Comparison of ENCODE assay signal across 14 cellular contexts in genomic region chr11:102006835-102007566, GRCh38. TPM values are rescaled to one million over a fixed set of nuclear protein-coding genes. Genes with fewer than 3 reads are reported as not detected.
DNase-seq lines count a peak whose midpoint lies in the region; FAIRE-seq and TF ChIP-seq lines count a peak whose summit lies in the region.
"Had no signal": no experiment of that assay in that cellular context is flagged by ENCODE, and none has a peak within 500 bp of the region (broad histone marks: within the 10 kb centered on the region; RNA-seq: fewer than 3 reads in every experiment).

No MANE protein-coding gene starts in this region.

- H3K9me3 ChIP-seq in keratinocyte (ENCODE audit: control insufficient read depth, low read depth, low read length) (no peaks in the 10 kb centered on the region), suprapubic skin (no peaks in the 10 kb centered on the region)
- H3K9me3 ChIP-seq: adrenal gland, MG63 had no signal

- H3K27me3 ChIP-seq in keratinocyte (ENCODE audit: control insufficient read depth, extremely low read depth, insufficient read depth, low read length) (no peaks in the 10 kb centered on the region), suprapubic skin (no peaks in the 10 kb centered on the region)
- H3K27me3 ChIP-seq: adrenal gland, cardiac muscle cell, MG63 had no signal

- no peak for TF ChIP-seq POLR2A in suprapubic skin (IDR thresholded peaks at IDR 0.05)

- H2AFZ ChIP-seq in keratinocyte (ENCODE audit: control insufficient read depth, low read length), result peak overlapping the region; percentile 69

- H3K36me3 ChIP-seq in keratinocyte (ENCODE audit: control insufficient read depth in 2 of 2, extremely low read depth in 1 of 2, insufficient read depth in 2 of 2, low read length in 2 of 2) (no peaks in the 10 kb centered on the region), suprapubic skin (no peaks in the 10 kb centered on the region)
- H3K36me3 ChIP-seq: adrenal gland, cardiac muscle cell, MG63 had no signal

- no peak overlapping the region for H3K4me3 Mint-ChIP-seq in activated naive CD8-positive, alpha-beta T cell treated with anti-CD3 and anti-CD28 coated beads for 36 hours

- dilution Hi-C loops in keratinocyte (cut with MboI; ENCODE audit: extremely low pct_ligation_motif_present, low sequenced_read_pairs), result no loop called here

- no peaks in the 10 kb centered on the region for H3K79me2 ChIP-seq in keratinocyte (ENCODE audit: control insufficient read depth, insufficient read depth, low read length)

- H3K27me3 Mint-ChIP-seq in activated naive CD8-positive, alpha-beta T cell treated with anti-CD3 and anti-CD28 coated beads for 36 hours, result peaks cover 16% of the 10 kb centered on the region

- H3K27ac Mint-ChIP-seq in activated naive CD8-positive, alpha-beta T cell treated with anti-CD3 and anti-CD28 coated beads for 36 hours, result no peak overlapping the region

- TF ChIP-seq CTCF in keratinocyte (optimal IDR thresholded peaks at IDR 0.05 in 1 of 3, IDR thresholded peaks at IDR 0.05 in 1 of 3, conservative IDR thresholded peaks at IDR 0.05 in 1 of 3; ENCODE audit: extremely low read depth in 1 of 3, insufficient read depth in 2 of 3, low read length in 3 of 3), result no peak
- no peak for TF ChIP-seq CTCF in suprapubic skin (IDR thresholded peaks at IDR 0.05)

- H3K27ac ChIP-seq in keratinocyte (ENCODE audit: control insufficient read depth, insufficient read depth, low read length) (peak overlapping the region; percentile 57), suprapubic skin (peak overlapping the region; percentile 41)
- H3K27ac ChIP-seq: adrenal gland, cardiac muscle cell had no signal

- H3K4me2 ChIP-seq in keratinocyte (ENCODE audit: control insufficient read depth, extremely low read depth, insufficient read depth, low read depth, low read length), result peak overlapping the region; percentile 43

- no peak for FAIRE-seq in keratinocyte (lab: Jason Lieb, UNC)

- peaks cover 5% of the 10 kb centered on the region for H3K4me1 Mint-ChIP-seq in activated naive CD8-positive, alpha-beta T cell treated with anti-CD3 and anti-CD28 coated beads for 36 hours

- H3K9ac ChIP-seq in keratinocyte (ENCODE audit: control insufficient read depth, extremely low read depth, insufficient read depth, low read length), result no peak overlapping the region

- no peak for TF ChIP-seq EP300 in suprapubic skin (IDR thresholded peaks at IDR 0.05)

- H3K9me3 Mint-ChIP-seq in activated naive CD8-positive, alpha-beta T cell treated with anti-CD3 and anti-CD28 coated beads for 36 hours, result no peaks in the 10 kb centered on the region

- H4K20me1 ChIP-seq in keratinocyte (ENCODE audit: control insufficient read depth, extremely low read depth, insufficient read depth, low read length), result no peaks in the 10 kb centered on the region

- H3K9me1 ChIP-seq in keratinocyte (ENCODE audit: control insufficient read depth, extremely low read depth, insufficient read depth, low read length), result no peaks in the 10 kb centered on the region

- H3K36me3 Mint-ChIP-seq in activated naive CD8-positive, alpha-beta T cell treated with anti-CD3 and anti-CD28 coated beads for 36 hours, result no peaks in the 10 kb centered on the region

- DNase-seq in DMS53 treated with DMSO at 0.1 percent for 48 hours (lab: John Stamatoyannopoulos, UW; ENCODE audit: unreplicated experiment) (peak; percentile 32), NCI-H460 (ENCODE audit: extremely low read depth, low read depth) (peak; percentile 6), keratinocyte (ENCODE audit: low read depth, low spot score) (no peak), suprapubic skin (ENCODE audit: low spot score in 2 of 2) (no peak), HuH-7 (ENCODE audit: low spot score) (no peak), NOMO-1 (lab: John Stamatoyannopoulos, UW; ENCODE audit: unreplicated experiment in 2 of 2) (no peak)
- no peak for DNase-seq in activated naive CD8-positive, alpha-beta T cell treated with anti-CD3 and anti-CD28 coated beads for 36 hours
- DNase-seq: activated CD8-positive, alpha-beta memory T cell treated with anti-CD3 and anti-CD28 coated beads, Interleukin-2, amount 50 U/mL, for 48 hours; activated effector memory CD4-positive, alpha-beta T cell treated with anti-CD3 and anti-CD28 coated beads, Interleukin-2, amount 50 U/mL, for 16 hours; adrenal gland; NK-92 treated with Interleukin-12 subunit alpha and Interleukin-12 subunit beta, amount 100 ng/mL, for 24 hours had no signal

- H3K4me3 ChIP-seq in keratinocyte (ENCODE audit: control insufficient read depth in 2 of 3, extremely low read depth in 1 of 3, insufficient read depth in 2 of 3, low read depth in 1 of 3, low read length in 3 of 3) (no peak overlapping the region), suprapubic skin (no peak overlapping the region)
- H3K4me3 ChIP-seq: adrenal gland, cardiac muscle cell, MG63 had no signal

- H3K4me1 ChIP-seq in keratinocyte (ENCODE audit: control insufficient read depth, extremely low read depth, insufficient read depth, low read length), result peaks cover 28% of the 10 kb centered on the region
- peaks cover 27% of the 10 kb centered on the region for H3K4me1 ChIP-seq in suprapubic skin

- WGBS in suprapubic skin, result 86% methylated on average over 7 of the region's 7 CpGs

RNA-seq across cellular contexts. Expression of gene CFAP300, which starts 40.2 kb away (rescaled TPM):
- total RNA-seq in NCI-H460 (2014; rRNA removed; shearing (Covaris generic)), result 8.2 and 9.0 TPM in 2 replicates
- 1.5 and 4.6 TPM in 2 replicates for polyA plus RNA-seq in NCI-H460 (2014; cell fraction: nucleus; rRNA removed)
- 2.1 to 2.6 TPM (median 2.2 TPM) in 3 replicates for polyA plus RNA-seq in keratinocyte
- polyA plus RNA-seq in keratinocyte (2011; ENCODE audit: low read depth), result 1.2 TPM
- polyA plus RNA-seq in keratinocyte (2011; cell fraction: cytosol; rRNA removed), result 1.6 and 3.5 TPM in 2 replicates
- polyA plus RNA-seq in keratinocyte (2011; cell fraction: nucleus; rRNA removed), result 1.5 and 3.3 TPM in 2 replicates
- polyA plus RNA-seq in keratinocyte (2012; ENCODE audit: low replicate concordance), result 1.8 and 2.2 TPM in 2 replicates
- polyA minus RNA-seq in keratinocyte, result 0.61 TPM in 1 of 3 replicates, not detected in the others
- polyA minus RNA-seq in keratinocyte (2011; cell fraction: cytosol; rRNA and poly(A)+ RNA removed), result not detected
- polyA minus RNA-seq in keratinocyte (2011; cell fraction: nucleus; rRNA and poly(A)+ RNA removed), result 0.21 TPM in 1 of 2 replicates, not detected in the other
- 1 to 10 TPM in 3 of 4 donors, under 1 TPM in 1; 0.51 to 3.9 (median 2.4) TPM for total RNA-seq in suprapubic skin
- total RNA-seq in activated naive CD8-positive, alpha-beta T cell treated with anti-CD3 and anti-CD28 coated beads for 36 hours, result not detected
- total RNA-seq: G401 had no signal

Comparison
In these comparisons a context has a peak if more than half of its experiments do, and no peak if none do; other contexts are left out.
1. DNase-seq: peak in DMS53 treated with DMSO at 0.1 percent for 48 hours (single experiment) and NCI-H460 (single experiment); none in keratinocyte (single experiment), suprapubic skin (0 of 2), activated naive CD8-positive, alpha-beta T cell treated with anti-CD3 and anti-CD28 coated beads for 36 hours (single experiment), HuH-7 (single experiment) and NOMO-1 (0 of 2).